1 cellular context compared by ENCODE assay signal in genomic region chr7:23181684-23182553, GRCh38.
A peak's percentile ranks its signal among the peaks of the same experiment; 100 is the strongest.
TF ChIP-seq lines count a peak whose summit lies in the region.

Gene NUP42, plus strand, starts transcription at chr7:23182048. Its CDS starts 38 bp downstream, at chr7:23182086.

TF ChIP-seq in HepG2, 621 proteins besides CTCF, POLR2A, EP300 and RAD21 (continued from another document and continues in another):
- TF ChIP-seq ZNF550 (CRISPR knock-in tag; IDR thresholded peaks at IDR 0.05; ENCODE audit: borderline replicate concordance) = no peak
- no peak for TF ChIP-seq ZNF281 (CRISPR knock-in tag; IDR thresholded peaks at IDR 0.05; ENCODE audit: borderline replicate concordance)
- no peak; the same call in 1 of the 2 replicates for TF ChIP-seq ZNF749 (CRISPR knock-in tag; IDR thresholded peaks at IDR 0.05; ENCODE audit: borderline replicate concordance)
- peak; percentile 90 for TF ChIP-seq UBTF (CRISPR knock-in tag; IDR thresholded peaks at IDR 0.05)
- TF ChIP-seq MLX (CRISPR knock-in tag; IDR thresholded peaks at IDR 0.05) = peak; percentile 48; the same call in 1 of the 2 replicates
- no peak for TF ChIP-seq ZNF724P (CRISPR knock-in tag; IDR thresholded peaks at IDR 0.05; ENCODE audit: borderline replicate concordance)
- TF ChIP-seq RNF2 (conservative IDR thresholded peaks at IDR 0.05; ENCODE audit: low read depth) = no peak
- TF ChIP-seq TP53 (CRISPR knock-in tag; conservative IDR thresholded peaks at IDR 0.05) = no peak
- TF ChIP-seq TAF1 (CRISPR knock-in tag; IDR thresholded peaks at IDR 0.05) = peak; percentile 91
- TF ChIP-seq YEATS2 (CRISPR knock-in tag; IDR thresholded peaks at IDR 0.05; ENCODE audit: borderline replicate concordance) = peak; percentile 95
- peak; percentile 94 for TF ChIP-seq ELF3 (CRISPR knock-in tag; IDR thresholded peaks at IDR 0.05)
- TF ChIP-seq PREB (CRISPR knock-in tag; IDR thresholded peaks at IDR 0.05) = no peak
- TF ChIP-seq BRD4 (CRISPR knock-in tag; IDR thresholded peaks at IDR 0.05) = no peak; the same call in none of the 2 replicates
- TF ChIP-seq SRSF1 (optimal IDR thresholded peaks at IDR 0.05; ENCODE audit: low read depth, low read length) = no peak
- 0 out of 2 replicates have a peak, but pooled peaks have one; percentile 23 for TF ChIP-seq THAP7 (CRISPR knock-in tag; IDR thresholded peaks at IDR 0.05)
- no peak for TF ChIP-seq ZNF33A (CRISPR knock-in tag; IDR thresholded peaks at IDR 0.05; ENCODE audit: borderline replicate concordance)
- no peak for TF ChIP-seq LRRFIP1 (CRISPR knock-in tag; conservative IDR thresholded peaks at IDR 0.05)
- 0 out of 2 replicates have a peak, but pooled peaks have one; percentile 30 for TF ChIP-seq ZNF276 (CRISPR knock-in tag; IDR thresholded peaks at IDR 0.05; ENCODE audit: low read depth)
- TF ChIP-seq ZNF569 (CRISPR knock-in tag; IDR thresholded peaks at IDR 0.05; ENCODE audit: borderline replicate concordance) = no peak
- peak; percentile 83; the same call in 1 of the 2 replicates for TF ChIP-seq ZNF678 (CRISPR knock-in tag; IDR thresholded peaks at IDR 0.05)
- peak; percentile 63 for TF ChIP-seq FOXA3 (CRISPR knock-in tag; IDR thresholded peaks at IDR 0.05)
- peak; percentile 88 for TF ChIP-seq SPEN (CRISPR knock-in tag; IDR thresholded peaks at IDR 0.05; ENCODE audit: low read depth)
- peak; percentile 97 for TF ChIP-seq ELF1 (CRISPR knock-in tag; IDR thresholded peaks at IDR 0.05)
- TF ChIP-seq ZNF687 (CRISPR knock-in tag; IDR thresholded peaks at IDR 0.05) = peak; percentile 92
- no peak for TF ChIP-seq SRSF9 (IDR thresholded peaks at IDR 0.05; ENCODE audit: borderline replicate concordance, insufficient read depth, low read depth, low read length, poor library complexity, severe bottlenecking)
- peak; percentile 75; the same call in 1 of the 2 replicates for TF ChIP-seq CBX5 (CRISPR knock-in tag; IDR thresholded peaks at IDR 0.05; ENCODE audit: borderline replicate concordance)
- TF ChIP-seq HMGA1 (CRISPR knock-in tag; conservative IDR thresholded peaks at IDR 0.05) = no peak
- no peak for TF ChIP-seq ZNF577 (CRISPR knock-in tag; IDR thresholded peaks at IDR 0.05; ENCODE audit: borderline replicate concordance, low read depth)
- TF ChIP-seq SRSF4 (IDR thresholded peaks at IDR 0.05; ENCODE audit: low read depth, low read length, poor library complexity, severe bottlenecking) = no peak
- TF ChIP-seq TFDP2 (CRISPR knock-in tag; IDR thresholded peaks at IDR 0.05) = peak; percentile 95
- peak; percentile 63 for TF ChIP-seq FOXC1 (CRISPR knock-in tag; IDR thresholded peaks at IDR 0.05; ENCODE audit: borderline replicate concordance)
- TF ChIP-seq E2F5 (CRISPR knock-in tag; conservative IDR thresholded peaks at IDR 0.05) = peak; percentile 91
- TF ChIP-seq SIX4 (CRISPR knock-in tag; IDR thresholded peaks at IDR 0.05) = no peak
- peak; percentile 67 for TF ChIP-seq PITX1 (CRISPR knock-in tag; IDR thresholded peaks at IDR 0.05)
- TF ChIP-seq NR2C2 (CRISPR knock-in tag; IDR thresholded peaks at IDR 0.05; ENCODE audit: borderline replicate concordance) = peak; percentile 97
- 0 out of 2 replicates have a peak, but pooled peaks have one; percentile 52 for TF ChIP-seq ZNF713 (CRISPR knock-in tag; IDR thresholded peaks at IDR 0.05)
- peak; percentile 84; the same call in 1 of the 2 replicates for TF ChIP-seq DMTF1 (CRISPR knock-in tag; IDR thresholded peaks at IDR 0.05)
